Comparison of ENCODE assay signal across 14 cellular contexts in genomic region chr5:44001675-44002380, GRCh38.
DNase-seq lines count a peak whose midpoint lies in the region; ATAC-seq, FAIRE-seq and TF ChIP-seq lines count a peak whose summit lies in the region.
"Had no signal": no experiment of that assay in that cellular context is flagged by ENCODE, and none has a peak within 500 bp of the region (broad histone marks: within the 10 kb centered on the region; RNA-seq: fewer than 3 reads in every experiment).

No MANE protein-coding gene starts in this region.

- H3K4me2 ChIP-seq in HCT116 (ENCODE audit: low read length) = peak overlapping the region; percentile 35

- CTCF ChIA-PET in HCT116 (lab: Charles Lee) = no interaction called here

- H3K27me3 ChIP-seq in HCT116 (ENCODE audit: insufficient read depth, low read length) (no peaks in the 10 kb centered on the region), liver (ENCODE audit: control insufficient read depth in 4 of 4, insufficient read depth in 4 of 4, low read length in 3 of 4) (no peaks in the 10 kb centered on the region)

- no peaks in the 10 kb centered on the region for H3K79me2 ChIP-seq in HCT116 (ENCODE audit: insufficient read depth, low read length)

- POLR2A ChIA-PET in HCT116 (lab: Charles Lee) = no interaction called here

- no TSS peak for BruUV-seq in HCT116 (replicated peaks; lab: Mats Ljungman, UMichigan)

- in situ Hi-C loops in astrocyte of the spinal cord (cut with HindIII; ENCODE audit: low sequenced_read_pairs) = no loop called here
- in situ Hi-C loops in GM13976 (cut with MboI; ENCODE audit: low sequenced_read_pairs, unreplicated experiment) = no loop called here

- no peaks in the 10 kb centered on the region for H3K4me1 Mint-ChIP-seq in stimulated activated naive B cell treated with anti-CD40 and anti-IgM and Interleukin-4, amounts not matched to agents 10 μg/mL and 1 μg/mL and 100 μg/mL, for 72 hours
- H3K4me1 Mint-ChIP-seq: IgD-negative memory B cell had no signal

- H3K27ac ChIP-seq in HCT116 (ENCODE audit: low read depth, low read length) (no peak overlapping the region), liver (ENCODE audit: low read depth in 1 of 2, low read length in 2 of 2) (peak overlapping the region; percentile 54 to 73)

- H4K20me1 ChIP-seq in HCT116 (ENCODE audit: insufficient read depth) = no peaks in the 10 kb centered on the region

- no peaks in the 10 kb centered on the region for H3K27me3 Mint-ChIP-seq in stimulated activated naive B cell treated with anti-CD40 and anti-IgM and Interleukin-4, amounts not matched to agents 10 μg/mL and 1 μg/mL and 100 μg/mL, for 72 hours
- H3K27me3 Mint-ChIP-seq: IgD-negative memory B cell had no signal

- DNase-seq in HCT116 (ENCODE audit: low read depth, low spot score) (no peak), astrocyte of the spinal cord (ENCODE audit: low read depth, low spot score) (peak; percentile 6), urothelium cell line (ENCODE audit: low spot score) (no peak), NCI-H510A (lab: John Stamatoyannopoulos, UW) (no peak), GM13976 (ENCODE audit: low spot score) (no peak)
- DNase-seq in stimulated activated naive B cell treated with anti-CD40 and anti-IgM and Interleukin-4, amounts not matched to agents 10 μg/mL and 1 μg/mL and 100 μg/mL, for 72 hours = no peak
- DNase-seq: C1 segment of cervical spinal cord, MV-4-11, NCI-H1436 treated with DMSO at 0.1 percent for 48 hours, NCI-H526, OCI-M1 had no signal

- peak; percentile 58 for FAIRE-seq in urothelium cell line (lab: Jason Lieb, UNC)

- no peak overlapping the region for H3K27ac Mint-ChIP-seq in stimulated activated naive B cell treated with anti-CD40 and anti-IgM and Interleukin-4, amounts not matched to agents 10 μg/mL and 1 μg/mL and 100 μg/mL, for 72 hours
- H3K27ac Mint-ChIP-seq: IgD-negative memory B cell had no signal

- TF ChIP-seq POLR2A in HCT116 (IDR thresholded peaks at IDR 0.05; ENCODE audit: borderline replicate concordance, extremely low read depth, insufficient read depth, insufficient read length) = no peak

- H3K9me3 Mint-ChIP-seq in stimulated activated naive B cell treated with anti-CD40 and anti-IgM and Interleukin-4, amounts not matched to agents 10 μg/mL and 1 μg/mL and 100 μg/mL, for 72 hours = peaks cover 0 to 13% of the 10 kb centered on the region in 2 donors

- H3K4me3 Mint-ChIP-seq in stimulated activated naive B cell treated with anti-CD40 and anti-IgM and Interleukin-4, amounts not matched to agents 10 μg/mL and 1 μg/mL and 100 μg/mL, for 72 hours = no peak overlapping the region
- H3K4me3 Mint-ChIP-seq: IgD-negative memory B cell had no signal

- H3K9ac ChIP-seq in HCT116 (ENCODE audit: low read length) (no peak overlapping the region), liver (ENCODE audit: low read depth in 1 of 2, low read length in 2 of 2) (no peak overlapping the region)

- TF ChIP-seq RAD21 in HCT116 (IDR thresholded peaks at IDR 0.05; ENCODE audit: low read depth) (no peak), liver (IDR thresholded peaks at IDR 0.05) (no peak)

- H3K36me3 Mint-ChIP-seq in stimulated activated naive B cell treated with anti-CD40 and anti-IgM and Interleukin-4, amounts not matched to agents 10 μg/mL and 1 μg/mL and 100 μg/mL, for 72 hours = no peaks in the 10 kb centered on the region
- H3K36me3 Mint-ChIP-seq: IgD-negative memory B cell had no signal

- H3K4me1 ChIP-seq in HCT116 (ENCODE audit: control insufficient read depth in 1 of 2, insufficient read depth in 2 of 2, low read length in 2 of 2) (peaks cover 2 to 11% of the 10 kb centered on the region in 2 experiments; a peak in 3 of 4 replicates), liver (ENCODE audit: control insufficient read depth in 4 of 4, insufficient read depth in 4 of 4, low read length in 3 of 4) (peaks cover 4 to 37% (median 32%) of the 10 kb centered on the region in 4 donors)
- H3K4me1 ChIP-seq: HAP-1 had no signal

- RAD21 ChIA-PET in HCT116 (lab: Charles Lee; ENCODE audit: low non-redundant PET in 1 of 2, low total read pairs in 2 of 2, uncharacterized antibody in 2 of 2, unreplicated experiment in 2 of 2) = no interaction called here

- H3K36me3 ChIP-seq in HCT116 (ENCODE audit: control insufficient read depth in 1 of 2, insufficient read depth in 2 of 2, low read length in 2 of 2) = no peaks in the 10 kb centered on the region
- H3K36me3 ChIP-seq in liver (ENCODE audit: control insufficient read depth in 4 of 4, insufficient read depth in 3 of 4, low read depth in 1 of 4, low read length in 3 of 4) = no peaks in the 10 kb centered on the region
- H3K36me3 ChIP-seq: HAP-1 had no signal

- TF ChIP-seq CTCF in HCT116 (IDR thresholded peaks at IDR 0.05 in 2 of 3, conservative IDR thresholded peaks at IDR 0.05 in 1 of 3; ENCODE audit: borderline replicate concordance in 1 of 3, insufficient read depth in 1 of 3, low read depth in 2 of 3, low read length in 2 of 3) (no peak), astrocyte of the spinal cord (IDR thresholded peaks at IDR 0.05; ENCODE audit: low read depth, low read length) (no peak), liver (IDR thresholded peaks at IDR 0.05; ENCODE audit: low read depth, low read length, missing input control) (no peak), GM13976 (IDR thresholded peaks at IDR 0.05; ENCODE audit: borderline replicate concordance, control extremely low read depth, extremely low read depth, insufficient read depth, missing control alignments) (no peak)

- no peak for ATAC-seq in HCT116
- ATAC-seq in stimulated activated naive B cell treated with anti-CD40 and anti-IgM and Interleukin-4, amounts not matched to agents 10 μg/mL and 1 μg/mL and 100 μg/mL, for 72 hours (replicated peaks) = no peak

- H2AFZ ChIP-seq in HCT116 (ENCODE audit: low read depth, low read length, poor library complexity, severe bottlenecking) = no peak overlapping the region

- no peak overlapping the region for H3K4me3 ChIP-seq in HCT116 (replicated peaks in 1 of 2; ENCODE audit: low read depth in 1 of 2, low read length in 2 of 2)
- H3K4me3 ChIP-seq in astrocyte of the spinal cord (ENCODE audit: low read depth, low read length) = no peak overlapping the region
- H3K4me3 ChIP-seq in liver (ENCODE audit: low read depth in 1 of 3, low read length in 3 of 3) = no peak overlapping the region
- H3K4me3 ChIP-seq: HAP-1 had no signal

- H3K9me3 ChIP-seq in HCT116 (ENCODE audit: control insufficient read depth in 1 of 2, insufficient read depth in 1 of 2, low read depth in 1 of 2, low read length in 2 of 2) (no peaks in the 10 kb centered on the region), liver (ENCODE audit: control insufficient read depth in 4 of 4, low read length in 3 of 4) (no peaks in the 10 kb centered on the region)
- H3K9me3 ChIP-seq: HAP-1 had no signal

- intact Hi-C loops in HCT116 (cut with micrococcal nuclease) = no loop called here

- WGBS in liver = 53% methylated on average over 2 of the region's 2 CpGs

- H3K9me2 ChIP-seq in HCT116 (ENCODE audit: insufficient read depth) = no peaks in the 10 kb centered on the region

TF ChIP-seq in HCT116, 20 proteins besides CTCF, POLR2A, EP300 and RAD21 (continues in another document):
- no peak for TF ChIP-seq SRF (IDR thresholded peaks at IDR 0.05; ENCODE audit: low read depth)
- TF ChIP-seq SIN3A (IDR thresholded peaks at IDR 0.05; ENCODE audit: low read depth) = no peak
- no peak for TF ChIP-seq SP1 (IDR thresholded peaks at IDR 0.05; ENCODE audit: low read depth)
- no peak for TF ChIP-seq POLR2AphosphoS5 (IDR thresholded peaks at IDR 0.05; ENCODE audit: low read depth, low read length)
- TF ChIP-seq CEBPB (IDR thresholded peaks at IDR 0.05; ENCODE audit: low read depth) = no peak
- no peak for TF ChIP-seq ZFX (IDR thresholded peaks at IDR 0.05)

TF ChIP-seq in liver, 16 proteins besides CTCF, POLR2A, EP300 and RAD21:
- TF ChIP-seq NR2F2 (IDR thresholded peaks at IDR 0.05) (no peak), HNF4G (IDR thresholded peaks at IDR 0.05) (no peak), FOXA2 (IDR thresholded peaks at IDR 0.05) (no peak)
